ENCODE assay signal across 14 cellular contexts in the genomic region with DNA sequence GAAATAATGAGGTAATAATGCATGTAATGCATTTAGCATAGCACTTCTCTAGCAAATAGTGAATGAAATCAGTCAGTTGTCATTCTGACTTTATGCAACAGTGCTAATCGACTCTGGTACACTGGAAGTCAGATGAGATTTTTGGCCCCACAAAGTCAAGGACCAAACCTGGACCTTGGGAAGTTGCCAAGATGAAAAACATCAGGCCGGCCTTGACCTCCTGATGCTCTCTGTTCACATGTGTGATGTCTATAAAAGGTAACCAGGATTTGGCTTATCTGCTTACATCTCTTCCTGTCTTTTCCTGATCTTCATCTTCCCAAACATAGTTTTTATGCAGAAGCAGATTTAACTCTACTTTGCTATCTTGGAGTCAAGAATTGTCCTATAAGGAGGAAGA. TPM values are rescaled to one million over a fixed set of nuclear protein-coding genes. Genes with fewer than 3 reads are reported as not detected.
A peak's percentile ranks its signal among the peaks of the same experiment; 100 is the strongest.
DNase-seq lines count a peak whose midpoint lies in the region; ATAC-seq and TF ChIP-seq lines count a peak whose summit lies in the region.
"Had no signal": no experiment of that assay in that cellular context is flagged by ENCODE, and none has a peak within 500 bp of the region (broad histone marks: within the 10 kb centered on the region; RNA-seq: fewer than 3 reads in every experiment).

No MANE protein-coding gene starts in this region.

- H3K4me1 ChIP-seq in mammary epithelial cell (ENCODE audit: insufficient read depth, low read length) (peaks cover 10% of the 10 kb centered on the region), upper lobe of left lung (peaks cover 29 to 37% (median 36%) of the 10 kb centered on the region in 4 donors), SJCRH30 (peaks cover 5% of the 10 kb centered on the region)
- H3K4me1 ChIP-seq in naive thymus-derived CD4-positive, alpha-beta T cell (ENCODE audit: control insufficient read depth in 2 of 2, insufficient read depth in 2 of 2, low read length in 2 of 2): peaks cover 42 to 54% of the 10 kb centered on the region in 2 donors

- peak overlapping the region; percentile 80 for H3K4me3 Mint-ChIP-seq in MCF 10A (ENCODE audit: unreplicated experiment)
- H3K4me3 Mint-ChIP-seq in activated naive CD8-positive, alpha-beta T cell treated with anti-CD3 and anti-CD28 coated beads for 36 hours: peak overlapping the region; percentile 89
- peak overlapping the region; percentile 88 to 99 (median 96) for H3K4me3 Mint-ChIP-seq in naive thymus-derived CD4-positive, alpha-beta T cell

- TF ChIP-seq CTCF in MCF 10A (IDR thresholded peaks at IDR 0.05; ENCODE audit: unreplicated experiment): no peak
- no peak for TF ChIP-seq CTCF in mammary epithelial cell (conservative IDR thresholded peaks at IDR 0.05 in 1 of 2, IDR thresholded peaks at IDR 0.05 in 1 of 2; ENCODE audit: extremely low read depth in 1 of 2, insufficient read depth in 1 of 2, low read depth in 1 of 2, low read length in 2 of 2)
- no peak for TF ChIP-seq CTCF in upper lobe of left lung (IDR thresholded peaks at IDR 0.05)

- DNase-seq in MCF 10A (ENCODE audit: unreplicated experiment) (no peak), mammary epithelial cell (no peak), upper lobe of left lung (no peak), SJCRH30 (no peak)
- DNase-seq in activated naive CD8-positive, alpha-beta T cell treated with anti-CD3 and anti-CD28 coated beads for 36 hours: no peak
- no peak for DNase-seq in naive thymus-derived CD4-positive, alpha-beta T cell
- DNase-seq: activated effector memory CD4-positive, alpha-beta T cell treated with Interleukin-2 at 50 U/mL for 16 hours; AML-193; cortex of kidney; GM23248; IMR-90; NCI-H2171 had no signal

- TF ChIP-seq EP300 in upper lobe of left lung (IDR thresholded peaks at IDR 0.05): no peak

- no peak overlapping the region for H3K4me2 ChIP-seq in mammary epithelial cell (ENCODE audit: insufficient read depth, low read depth, low read length)

- no peaks in the 10 kb centered on the region for H3K36me3 ChIP-seq in mammary epithelial cell (ENCODE audit: insufficient read depth, low read length)
- no peaks in the 10 kb centered on the region for H3K36me3 ChIP-seq in naive thymus-derived CD4-positive, alpha-beta T cell (ENCODE audit: control insufficient read depth in 2 of 3, insufficient read depth in 3 of 3, low read length in 3 of 3)
- H3K36me3 ChIP-seq in upper lobe of left lung: no peaks in the 10 kb centered on the region
- H3K36me3 ChIP-seq in SJCRH30: no peaks in the 10 kb centered on the region

- H3K4me3 ChIP-seq in mammary epithelial cell (replicated peaks in 1 of 3; ENCODE audit: insufficient read depth in 1 of 3, low read depth in 2 of 3, low read length in 3 of 3): no peak overlapping the region
- peak overlapping the region; percentile 81 for H3K4me3 ChIP-seq in naive thymus-derived CD4-positive, alpha-beta T cell (ENCODE audit: low read length)
- H3K4me3 ChIP-seq in upper lobe of left lung: no peak overlapping the region
- H3K4me3 ChIP-seq in SJCRH30: no peak overlapping the region
- H3K4me3 ChIP-seq: GM23248 had no signal

- intact Hi-C loops in MCF 10A (cut with micrococcal nuclease): no loop called here
- intact Hi-C loops in mammary epithelial cell (cut with micrococcal nuclease): no loop called here
- intact Hi-C loops in naive thymus-derived CD4-positive, alpha-beta T cell (cut with micrococcal nuclease): no loop called here

- H3K27me3 Mint-ChIP-seq in MCF 10A (ENCODE audit: insufficient read depth, unreplicated experiment): no peaks in the 10 kb centered on the region
- no peaks in the 10 kb centered on the region for H3K27me3 Mint-ChIP-seq in activated naive CD8-positive, alpha-beta T cell treated with anti-CD3 and anti-CD28 coated beads for 36 hours
- H3K27me3 Mint-ChIP-seq in naive thymus-derived CD4-positive, alpha-beta T cell: peaks cover 0 to 3% (median 0%) of the 10 kb centered on the region in 5 donors

- no peak for ATAC-seq in naive thymus-derived CD4-positive, alpha-beta T cell
- ATAC-seq in upper lobe of left lung (ENCODE audit: low FRiP score in 2 of 2): no peak
- no peak for ATAC-seq in HG03175 (IDR thresholded peaks at IDR 0.05; ENCODE audit: unreplicated experiment)
- ATAC-seq in esophagus mucosa: no peak

- peaks cover 15% of the 10 kb centered on the region for H3K4me1 Mint-ChIP-seq in MCF 10A (ENCODE audit: insufficient read depth, unreplicated experiment)
- H3K4me1 Mint-ChIP-seq in activated naive CD8-positive, alpha-beta T cell treated with anti-CD3 and anti-CD28 coated beads for 36 hours: peaks cover 57% of the 10 kb centered on the region
- peaks cover 46 to 83% (median 70%) of the 10 kb centered on the region in 7 donors for H3K4me1 Mint-ChIP-seq in naive thymus-derived CD4-positive, alpha-beta T cell

- CTCF ChIA-PET in MCF 10A (lab: Yijun Ruan, JAX) (interaction anchor here (1.0 to 7.8 kb wide), 4 partner anchors 20 to 136 kb away, joined by 3 to 66 read pairs (median 31); no protein-coding TSS in a partner anchor), mammary epithelial cell (lab: Charles Lee; ENCODE audit: low non-redundant PET) (no interaction called here)
- CTCF ChIA-PET in naive thymus-derived CD4-positive, alpha-beta T cell (lab: Charles Lee): interaction anchor here (1.7 to 3.5 kb wide), 2 partner anchors 11 to 87 kb away, joined by 6 to 23 read pairs; no protein-coding TSS in a partner anchor

- H3K9me3 ChIP-seq in mammary epithelial cell (replicated peaks; ENCODE audit: insufficient read depth, low read length) (no peaks in the 10 kb centered on the region), upper lobe of left lung (no peaks in the 10 kb centered on the region), SJCRH30 (replicated peaks) (0 out of 2 replicates have a peak, but pooled peaks cover 5% of the 10 kb centered on the region)
- no peaks in the 10 kb centered on the region for H3K9me3 ChIP-seq in naive thymus-derived CD4-positive, alpha-beta T cell (ENCODE audit: control insufficient read depth in 2 of 3, low read length in 3 of 3)

- H3K27ac ChIP-seq in mammary epithelial cell (ENCODE audit: insufficient read depth, low read depth, low read length) (no peak overlapping the region), upper lobe of left lung (peak overlapping the region; percentile 94 to 100 (median 99)), SJCRH30 (no peak overlapping the region)
- peak overlapping the region; percentile 98 for H3K27ac ChIP-seq in naive thymus-derived CD4-positive, alpha-beta T cell (ENCODE audit: low read depth, low read length)
- H3K27ac ChIP-seq: GM23248 had no signal

- in situ Hi-C loops in mammary epithelial cell (cut with MboI; ENCODE audit: low sequenced_read_pairs in 2 of 2): no loop called here

- H3K27me3 ChIP-seq in mammary epithelial cell (ENCODE audit: insufficient read depth, low read length): no peaks in the 10 kb centered on the region
- no peaks in the 10 kb centered on the region for H3K27me3 ChIP-seq in naive thymus-derived CD4-positive, alpha-beta T cell (ENCODE audit: control insufficient read depth in 2 of 2, insufficient read depth in 2 of 2, low read length in 2 of 2)
- H3K27me3 ChIP-seq in upper lobe of left lung: no peaks in the 10 kb centered on the region
- no peaks in the 10 kb centered on the region for H3K27me3 ChIP-seq in SJCRH30

- H3K36me3 Mint-ChIP-seq in MCF 10A (ENCODE audit: insufficient read depth, unreplicated experiment): no peaks in the 10 kb centered on the region
- H3K36me3 Mint-ChIP-seq in activated naive CD8-positive, alpha-beta T cell treated with anti-CD3 and anti-CD28 coated beads for 36 hours: peaks cover 38% of the 10 kb centered on the region
- peaks cover 0 to 43% (median 4%) of the 10 kb centered on the region in 5 donors for H3K36me3 Mint-ChIP-seq in naive thymus-derived CD4-positive, alpha-beta T cell

- H4K20me1 ChIP-seq in mammary epithelial cell (ENCODE audit: insufficient read depth, low read length): no peaks in the 10 kb centered on the region

- WGBS in mammary epithelial cell (ENCODE audit: low coverage, missing lambda C conversion rate): 93% methylated on average over 2 of the region's 2 CpGs
- 39 to 57% methylated on average over 2 of the region's 2 CpGs for WGBS in upper lobe of left lung, 2 donors

- H3K9ac ChIP-seq in mammary epithelial cell (ENCODE audit: insufficient read depth, low read length): no peak overlapping the region

- H3K9me3 Mint-ChIP-seq in MCF 10A (ENCODE audit: unreplicated experiment): no peaks in the 10 kb centered on the region
- H3K9me3 Mint-ChIP-seq in activated naive CD8-positive, alpha-beta T cell treated with anti-CD3 and anti-CD28 coated beads for 36 hours: peaks cover 12% of the 10 kb centered on the region
- peaks cover 0 to 11% (median 0%) of the 10 kb centered on the region in 11 donors for H3K9me3 Mint-ChIP-seq in naive thymus-derived CD4-positive, alpha-beta T cell

- BruUV-seq in MCF 10A (replicated peaks; lab: Mats Ljungman, UMichigan): no TSS peak
- no TSS peak for BruUV-seq in mammary epithelial cell (replicated peaks; lab: Mats Ljungman, UMichigan)

- POLR2A ChIA-PET in MCF 10A (lab: Yijun Ruan, JAX): interaction anchor here (0.5 to 4.2 kb wide), 2 partner anchors 20 to 820 kb away, joined by 3 to 66 read pairs; no protein-coding TSS in a partner anchor
- POLR2A ChIA-PET in naive thymus-derived CD4-positive, alpha-beta T cell (lab: Charles Lee): interaction anchor here (1.0 to 8.6 kb wide), 12 partner anchors 9 to 89 kb away, joined by 3 to 177 read pairs (median 19); a partner anchor contains a TSS

- dilution Hi-C loops in mammary epithelial cell (cut with HindIII; ENCODE audit: low sequenced_read_pairs): no loop called here

- no peak overlapping the region for H2AFZ ChIP-seq in mammary epithelial cell (ENCODE audit: low read depth, low read length)
- H2AFZ ChIP-seq: GM23248 had no signal

- H3K27ac Mint-ChIP-seq in MCF 10A (ENCODE audit: low read depth, unreplicated experiment): no peak overlapping the region
- peak overlapping the region; percentile 96 for H3K27ac Mint-ChIP-seq in activated naive CD8-positive, alpha-beta T cell treated with anti-CD3 and anti-CD28 coated beads for 36 hours
- peak overlapping the region; percentile 93 to 99 (median 96) for H3K27ac Mint-ChIP-seq in naive thymus-derived CD4-positive, alpha-beta T cell

- TF ChIP-seq POLR2A in upper lobe of left lung (IDR thresholded peaks at IDR 0.05): no peak

- H3K79me2 ChIP-seq in mammary epithelial cell (ENCODE audit: insufficient read depth, low read length): no peaks in the 10 kb centered on the region

RNA-seq across cellular contexts. Expression of a gene that starts 39.5 kb away (rescaled TPM):
- 122 and 167 TPM in 2 replicates for total RNA-seq in MCF 10A (2022)
- 10 to 100 TPM; 11.5 to 13.8 TPM for total RNA-seq in mammary epithelial cell
- 15.5 TPM for polyA plus RNA-seq in mammary epithelial cell
- polyA minus RNA-seq in mammary epithelial cell: 69.6 TPM
- total RNA-seq in activated naive CD8-positive, alpha-beta T cell treated with anti-CD3 and anti-CD28 coated beads for 36 hours: 1 to 10 TPM; 3.7 to 4.5 TPM
- 10 to 100 TPM in 1 of 5 experiments, 1 to 10 TPM in 4; 6.8 to 10.8 (median 8.0) TPM for total RNA-seq in naive thymus-derived CD4-positive, alpha-beta T cell
- 1 to 10 TPM; 1.8 to 3.6 TPM for polyA plus RNA-seq in naive thymus-derived CD4-positive, alpha-beta T cell
- total RNA-seq in upper lobe of left lung: 10 to 100 TPM in 4 of 6 donors, 1 to 10 TPM in 2; 7.9 to 22.0 (median 12.7) TPM
- 0.13 and 0.47 TPM in 2 replicates for total RNA-seq in SJCRH30 (2014; rRNA removed; shearing (Covaris generic))
- 2.7 TPM for total RNA-seq in esophagus mucosa

Comparison
In these comparisons a context has a peak if more than half of its experiments do, and no peak if none do; other contexts are left out.
1. H3K27ac ChIP-seq: peak in naive thymus-derived CD4-positive, alpha-beta T cell (single experiment) and upper lobe of left lung (4 of 4); none in mammary epithelial cell (single experiment) and SJCRH30 (single experiment).
2. Peak in every context shown above with its lines, with median percentiles within 50 percentile points of each other: H3K4me3 Mint-ChIP-seq.